Comparison of ENCODE assay signal across 16 cellular contexts in the genomic region with DNA sequence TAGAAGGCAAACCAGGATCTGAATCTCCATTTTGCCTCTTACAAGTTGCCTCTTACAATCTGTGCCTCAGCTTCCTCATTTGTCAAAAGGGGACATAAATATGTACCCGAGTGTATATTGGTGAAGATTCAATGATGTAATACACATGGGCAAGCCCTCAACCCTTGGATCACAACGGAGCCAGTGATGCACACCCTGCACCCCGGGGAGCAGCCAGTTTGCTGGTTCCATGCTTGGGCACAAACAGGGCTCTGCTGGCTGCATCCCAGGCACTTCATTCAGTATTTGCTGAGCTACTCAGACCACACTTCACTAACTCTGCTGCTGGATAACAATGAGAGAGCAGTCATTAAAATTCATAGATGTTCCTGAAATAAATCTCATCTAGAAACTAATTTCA.
"Had no signal": no experiment of that assay in that cellular context is flagged by ENCODE, and none has a peak within 500 bp of the region (broad histone marks: within the 10 kb centered on the region; RNA-seq: fewer than 3 reads in every experiment).

No MANE protein-coding gene starts in this region.

- H3K4me3 ChIP-seq: ascending aorta, left ventricle myocardium inferior, tibial artery had no signal

- H3K36me3 ChIP-seq: left ventricle myocardium inferior had no signal

- H3K27ac ChIP-seq: ascending aorta, left ventricle myocardium inferior had no signal

- FAIRE-seq: keratinocyte had no signal

- H3K27me3 ChIP-seq: ascending aorta, tibial artery had no signal

- ATAC-seq: activated CD4-positive, alpha-beta T cell treated with anti-CD3 and anti-CD28 coated beads for 36 hours; natural killer cell; stimulated activated naive B cell treated with anti-CD40 and anti-IgM and Interleukin-4, amounts not matched to agents 10 μg/mL and 1 μg/mL and 100 μg/mL, for 72 hours had no signal

- H3K9me3 ChIP-seq: ascending aorta, left ventricle myocardium inferior, tibial artery had no signal

- DNase-seq: activated CD4-positive, alpha-beta memory T cell treated with anti-CD3 and anti-CD28 coated beads, Interleukin-2, amount 10 ng/mL, durations not matched to agents 7 days and 5 days; activated CD4-positive, alpha-beta T cell treated with anti-CD3 and anti-CD28 coated beads for 36 hours; activated naive CD4-positive, alpha-beta T cell treated with anti-CD3 and anti-CD28 coated beads, Interleukin-2, amount 10 ng/mL, durations not matched to agents 7 days and 5 days; activated T-cell treated with anti-CD3 and anti-CD28 coated beads, Interleukin-2, amount 50 U/mL, for 24 hours; endodermal cell; hippocampal formation; left ventricle myocardium inferior; mesenchymal stem cell; natural killer cell; posterior cingulate gyrus; stimulated activated CD4-positive, alpha-beta T cell treated with anti-CD3 and anti-CD28 coated beads, Interleukin-15, amount 100 ng/mL, for 24 hours; stimulated activated CD4-positive, alpha-beta T cell treated with anti-CD3 and anti-CD28 coated beads, Interleukin-4, amount 100 ng/mL, for 1 hour; stimulated activated naive B cell treated with anti-CD40 and anti-IgM and Interleukin-4, amounts not matched to agents 10 μg/mL and 1 μg/mL and 100 μg/mL, for 72 hours; tibial artery had no signal
